Comparison of ENCODE assay signal across 10 cellular contexts in the genomic region with DNA sequence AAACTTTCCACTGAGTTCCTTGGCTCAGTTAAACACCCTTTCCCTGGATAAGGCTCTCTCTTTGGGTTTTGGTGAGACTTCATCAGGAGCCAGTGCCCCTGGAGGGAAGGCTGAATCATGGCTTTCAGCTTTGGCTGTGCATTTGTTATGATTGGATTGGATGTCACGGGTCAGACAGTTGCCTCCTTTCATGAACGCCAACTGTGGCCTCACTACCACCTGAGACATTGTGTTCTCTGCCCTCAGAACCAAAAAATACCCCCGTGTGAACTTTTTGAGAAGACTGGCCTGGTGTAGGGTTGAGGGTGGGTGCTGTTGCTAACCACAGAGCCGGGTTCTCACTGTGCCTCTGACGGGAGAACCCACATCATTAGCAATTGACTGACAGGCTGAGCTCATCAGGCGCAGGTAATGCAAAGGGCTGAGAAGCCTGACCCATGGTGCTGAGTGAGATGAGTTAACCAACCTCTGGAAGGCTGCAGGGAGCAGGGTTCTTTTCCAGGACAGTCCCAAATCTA.
A peak's percentile ranks its signal among the peaks of the same experiment; 100 is the strongest.
DNase-seq lines count a peak whose midpoint lies in the region; ATAC-seq, FAIRE-seq and TF ChIP-seq lines count a peak whose summit lies in the region.
"Had no signal": no experiment of that assay in that cellular context is flagged by ENCODE, and none has a peak within 500 bp of the region (broad histone marks: within the 10 kb centered on the region; RNA-seq: fewer than 3 reads in every experiment).

No MANE protein-coding gene starts in this region.

- peaks cover 11% of the 10 kb centered on the region for H3K27me3 Mint-ChIP-seq in activated CD8-positive, alpha-beta T cell treated with anti-CD3 and anti-CD28 coated beads, Interleukin-2, amount 10 ng/mL, durations not matched to agents 7 days and 5 days (ENCODE audit: low read depth)
- H3K27me3 Mint-ChIP-seq in activated CD4-positive, alpha-beta memory T cell treated with anti-CD3 and anti-CD28 coated beads, Interleukin-2, amount 10 ng/mL, durations not matched to agents 7 days and 5 days: peaks cover 19% of the 10 kb centered on the region

- H3K4me1 Mint-ChIP-seq in activated CD8-positive, alpha-beta T cell treated with anti-CD3 and anti-CD28 coated beads, Interleukin-2, amount 10 ng/mL, durations not matched to agents 7 days and 5 days (ENCODE audit: low read depth): peaks cover 14% of the 10 kb centered on the region
- peaks cover 5% of the 10 kb centered on the region for H3K4me1 Mint-ChIP-seq in activated CD4-positive, alpha-beta memory T cell treated with anti-CD3 and anti-CD28 coated beads, Interleukin-2, amount 10 ng/mL, durations not matched to agents 7 days and 5 days

- FAIRE-seq in GM12891 (lab: Jason Lieb, UNC): peak; percentile 40
- FAIRE-seq: bronchial epithelial cell, TTC549 had no signal

- POLR2A ChIA-PET in activated CD8-positive, alpha-beta T cell treated with anti-CD3 and anti-CD28 coated beads, Interleukin-2, amount 10 ng/mL, durations not matched to agents 7 days and 5 days (lab: Charles Lee): interaction anchor here (3.0 kb wide), 1 partner anchor 20 kb away, joined by 18 read pairs; no protein-coding TSS in a partner anchor
- POLR2A ChIA-PET in activated CD4-positive, alpha-beta memory T cell treated with anti-CD3 and anti-CD28 coated beads, Interleukin-2, amount 10 ng/mL, durations not matched to agents 7 days and 5 days (lab: Charles Lee): no interaction called here

- ATAC-seq in HG02678 (IDR thresholded peaks at IDR 0.05; ENCODE audit: unreplicated experiment) (peak; percentile 58), GM21390 (IDR thresholded peaks at IDR 0.05; ENCODE audit: unreplicated experiment) (no peak)
- no peak for ATAC-seq in activated CD8-positive, alpha-beta T cell treated with anti-CD3 and anti-CD28 coated beads, Interleukin-2, amount 10 ng/mL, durations not matched to agents 7 days and 5 days

- no peak overlapping the region for H3K27ac Mint-ChIP-seq in activated CD8-positive, alpha-beta T cell treated with anti-CD3 and anti-CD28 coated beads, Interleukin-2, amount 10 ng/mL, durations not matched to agents 7 days and 5 days
- no peak overlapping the region for H3K27ac Mint-ChIP-seq in activated CD4-positive, alpha-beta memory T cell treated with anti-CD3 and anti-CD28 coated beads, Interleukin-2, amount 10 ng/mL, durations not matched to agents 7 days and 5 days

- H3K9me3 Mint-ChIP-seq in activated CD8-positive, alpha-beta T cell treated with anti-CD3 and anti-CD28 coated beads, Interleukin-2, amount 10 ng/mL, durations not matched to agents 7 days and 5 days (ENCODE audit: insufficient read depth): no peaks in the 10 kb centered on the region
- H3K9me3 Mint-ChIP-seq in activated CD4-positive, alpha-beta memory T cell treated with anti-CD3 and anti-CD28 coated beads, Interleukin-2, amount 10 ng/mL, durations not matched to agents 7 days and 5 days: no peaks in the 10 kb centered on the region

- no peaks in the 10 kb centered on the region for H3K36me3 Mint-ChIP-seq in activated CD8-positive, alpha-beta T cell treated with anti-CD3 and anti-CD28 coated beads, Interleukin-2, amount 10 ng/mL, durations not matched to agents 7 days and 5 days (ENCODE audit: low read depth)
- H3K36me3 Mint-ChIP-seq in activated CD4-positive, alpha-beta memory T cell treated with anti-CD3 and anti-CD28 coated beads, Interleukin-2, amount 10 ng/mL, durations not matched to agents 7 days and 5 days (ENCODE audit: low read depth): no peaks in the 10 kb centered on the region

- CTCF ChIA-PET in activated CD8-positive, alpha-beta T cell treated with anti-CD3 and anti-CD28 coated beads, Interleukin-2, amount 10 ng/mL, durations not matched to agents 7 days and 5 days (lab: Charles Lee): interaction anchor here (1.3 kb wide), 2 partner anchors 13 to 20 kb away, joined by 3 to 4 read pairs; no protein-coding TSS in a partner anchor
- CTCF ChIA-PET in activated CD4-positive, alpha-beta memory T cell treated with anti-CD3 and anti-CD28 coated beads, Interleukin-2, amount 10 ng/mL, durations not matched to agents 7 days and 5 days (lab: Charles Lee): interaction anchor here (0.8 kb wide), 1 partner anchor 18 kb away, joined by 3 read pairs; no protein-coding TSS in a partner anchor

- TF ChIP-seq POLR2A in GM12891 (IDR thresholded peaks at IDR 0.05; ENCODE audit: low read depth, low read length): no peak

- no peak overlapping the region for H3K4me3 Mint-ChIP-seq in activated CD8-positive, alpha-beta T cell treated with anti-CD3 and anti-CD28 coated beads, Interleukin-2, amount 10 ng/mL, durations not matched to agents 7 days and 5 days
- no peak overlapping the region for H3K4me3 Mint-ChIP-seq in activated CD4-positive, alpha-beta memory T cell treated with anti-CD3 and anti-CD28 coated beads, Interleukin-2, amount 10 ng/mL, durations not matched to agents 7 days and 5 days

- no peak for DNase-seq in GM12891 (ENCODE audit: insufficient read length, low spot score)
- DNase-seq in activated CD8-positive, alpha-beta T cell treated with anti-CD3 and anti-CD28 coated beads, Interleukin-2, amount 10 ng/mL, durations not matched to agents 7 days and 5 days: peak; percentile 23
- DNase-seq in iris pigment epithelial cell (ENCODE audit: low read depth): peak; percentile 22
- no peak for DNase-seq in stimulated activated naive CD4-positive, alpha-beta T cell (lab: John Stamatoyannopoulos, UW)
- DNase-seq in HuH-7 (ENCODE audit: low spot score): no peak
- no peak for DNase-seq in activated CD4-positive, alpha-beta memory T cell treated with anti-CD3 and anti-CD28 coated beads, Interleukin-2, amount 10 ng/mL, durations not matched to agents 7 days and 5 days

TF ChIP-seq in GM12891, 5 proteins besides CTCF, POLR2A, EP300 and RAD21:
- no peak for TF ChIP-seq TAF1 (IDR thresholded peaks at IDR 0.05; ENCODE audit: low read depth, low read length)
- TF ChIP-seq POLR2AphosphoS5 (IDR thresholded peaks at IDR 0.05; ENCODE audit: low read depth, low read length): no peak
- TF ChIP-seq PAX5 (IDR thresholded peaks at IDR 0.05; ENCODE audit: insufficient read depth, low read length, severe bottlenecking): no peak
- TF ChIP-seq SPI1 (IDR thresholded peaks at IDR 0.05; ENCODE audit: low read depth, low read length): no peak
- no peak for TF ChIP-seq POU2F2 (IDR thresholded peaks at IDR 0.05; ENCODE audit: low read depth, low read length)

Comparison
In these comparisons a context has a peak if more than half of its experiments do, and no peak if none do; other contexts are left out.
1. DNase-seq: peak in activated CD8-positive, alpha-beta T cell treated with anti-CD3 and anti-CD28 coated beads, Interleukin-2, amount 10 ng/mL, durations not matched to agents 7 days and 5 days (single experiment) and iris pigment epithelial cell (single experiment); none in GM12891 (single experiment), stimulated activated naive CD4-positive, alpha-beta T cell (0 of 6), HuH-7 (single experiment) and activated CD4-positive, alpha-beta memory T cell treated with anti-CD3 and anti-CD28 coated beads, Interleukin-2, amount 10 ng/mL, durations not matched to agents 7 days and 5 days (single experiment).